Comparison of ENCODE assay signal across 1 cellular context in genomic region chr11:78325274-78325781, GRCh38.
A peak's percentile ranks its signal among the peaks of the same experiment; 100 is the strongest.
TF ChIP-seq lines count a peak whose summit lies in the region.

No MANE protein-coding gene starts in this region.

TF ChIP-seq in K562, 482 proteins besides CTCF, POLR2A, EP300 and RAD21 (continued from another document and continues in another):
- TF ChIP-seq, protein P1, sequence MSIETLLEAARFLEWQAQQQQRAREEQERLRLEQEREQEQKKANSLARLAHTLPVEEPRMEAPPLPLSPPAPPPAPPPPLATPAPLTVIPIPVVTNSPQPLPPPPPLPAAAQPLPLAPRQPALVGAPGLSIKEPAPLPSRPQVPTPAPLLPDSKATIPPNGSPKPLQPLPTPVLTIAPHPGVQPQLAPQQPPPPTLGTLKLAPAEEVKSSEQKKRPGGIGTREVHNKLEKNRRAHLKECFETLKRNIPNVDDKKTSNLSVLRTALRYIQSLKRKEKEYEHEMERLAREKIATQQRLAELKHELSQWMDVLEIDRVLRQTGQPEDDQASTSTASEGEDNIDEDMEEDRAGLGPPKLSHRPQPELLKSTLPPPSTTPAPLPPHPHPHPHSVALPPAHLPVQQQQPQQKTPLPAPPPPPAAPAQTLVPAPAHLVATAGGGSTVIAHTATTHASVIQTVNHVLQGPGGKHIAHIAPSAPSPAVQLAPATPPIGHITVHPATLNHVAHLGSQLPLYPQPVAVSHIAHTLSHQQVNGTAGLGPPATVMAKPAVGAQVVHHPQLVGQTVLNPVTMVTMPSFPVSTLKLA (conservative IDR thresholded peaks at IDR 0.05), result 0 out of 4 replicates have a peak, but pooled peaks of 1 of the 2 experiments have one; percentile 12
- peak; percentile 42; the same call in 1 of the 2 replicates for TF ChIP-seq ZNF592 (IDR thresholded peaks at IDR 0.05)
- TF ChIP-seq PRMT5 (CRISPR knock-in tag; IDR thresholded peaks at IDR 0.05), result no peak
- TF ChIP-seq, protein P2, sequence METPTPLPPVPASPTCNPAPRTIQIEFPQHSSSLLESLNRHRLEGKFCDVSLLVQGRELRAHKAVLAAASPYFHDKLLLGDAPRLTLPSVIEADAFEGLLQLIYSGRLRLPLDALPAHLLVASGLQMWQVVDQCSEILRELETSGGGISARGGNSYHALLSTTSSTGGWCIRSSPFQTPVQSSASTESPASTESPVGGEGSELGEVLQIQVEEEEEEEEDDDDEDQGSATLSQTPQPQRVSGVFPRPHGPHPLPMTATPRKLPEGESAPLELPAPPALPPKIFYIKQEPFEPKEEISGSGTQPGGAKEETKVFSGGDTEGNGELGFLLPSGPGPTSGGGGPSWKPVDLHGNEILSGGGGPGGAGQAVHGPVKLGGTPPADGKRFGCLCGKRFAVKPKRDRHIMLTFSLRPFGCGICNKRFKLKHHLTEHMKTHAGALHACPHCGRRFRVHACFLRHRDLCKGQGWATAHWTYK (CRISPR knock-in tag; IDR thresholded peaks at IDR 0.05), result peak; percentile 77; the same call in 1 of the 2 replicates
- TF ChIP-seq, protein P3, sequence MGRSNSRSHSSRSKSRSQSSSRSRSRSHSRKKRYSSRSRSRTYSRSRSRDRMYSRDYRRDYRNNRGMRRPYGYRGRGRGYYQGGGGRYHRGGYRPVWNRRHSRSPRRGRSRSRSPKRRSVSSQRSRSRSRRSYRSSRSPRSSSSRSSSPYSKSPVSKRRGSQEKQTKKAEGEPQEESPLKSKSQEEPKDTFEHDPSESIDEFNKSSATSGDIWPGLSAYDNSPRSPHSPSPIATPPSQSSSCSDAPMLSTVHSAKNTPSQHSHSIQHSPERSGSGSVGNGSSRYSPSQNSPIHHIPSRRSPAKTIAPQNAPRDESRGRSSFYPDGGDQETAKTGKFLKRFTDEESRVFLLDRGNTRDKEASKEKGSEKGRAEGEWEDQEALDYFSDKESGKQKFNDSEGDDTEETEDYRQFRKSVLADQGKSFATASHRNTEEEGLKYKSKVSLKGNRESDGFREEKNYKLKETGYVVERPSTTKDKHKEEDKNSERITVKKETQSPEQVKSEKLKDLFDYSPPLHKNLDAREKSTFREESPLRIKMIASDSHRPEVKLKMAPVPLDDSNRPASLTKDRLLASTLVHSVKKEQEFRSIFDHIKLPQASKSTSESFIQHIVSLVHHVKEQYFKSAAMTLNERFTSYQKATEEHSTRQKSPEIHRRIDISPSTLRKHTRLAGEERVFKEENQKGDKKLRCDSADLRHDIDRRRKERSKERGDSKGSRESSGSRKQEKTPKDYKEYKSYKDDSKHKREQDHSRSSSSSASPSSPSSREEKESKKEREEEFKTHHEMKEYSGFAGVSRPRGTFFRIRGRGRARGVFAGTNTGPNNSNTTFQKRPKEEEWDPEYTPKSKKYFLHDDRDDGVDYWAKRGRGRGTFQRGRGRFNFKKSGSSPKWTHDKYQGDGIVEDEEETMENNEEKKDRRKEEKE (IDR thresholded peaks at IDR 0.05; ENCODE audit: borderline replicate concordance in 1 of 2, control insufficient read depth in 1 of 2, low read depth in 2 of 2, low read length in 1 of 2), result no peak
- no peak for TF ChIP-seq ZNF766 (CRISPR knock-in tag; conservative IDR thresholded peaks at IDR 0.05)
- TF ChIP-seq, protein P4, sequence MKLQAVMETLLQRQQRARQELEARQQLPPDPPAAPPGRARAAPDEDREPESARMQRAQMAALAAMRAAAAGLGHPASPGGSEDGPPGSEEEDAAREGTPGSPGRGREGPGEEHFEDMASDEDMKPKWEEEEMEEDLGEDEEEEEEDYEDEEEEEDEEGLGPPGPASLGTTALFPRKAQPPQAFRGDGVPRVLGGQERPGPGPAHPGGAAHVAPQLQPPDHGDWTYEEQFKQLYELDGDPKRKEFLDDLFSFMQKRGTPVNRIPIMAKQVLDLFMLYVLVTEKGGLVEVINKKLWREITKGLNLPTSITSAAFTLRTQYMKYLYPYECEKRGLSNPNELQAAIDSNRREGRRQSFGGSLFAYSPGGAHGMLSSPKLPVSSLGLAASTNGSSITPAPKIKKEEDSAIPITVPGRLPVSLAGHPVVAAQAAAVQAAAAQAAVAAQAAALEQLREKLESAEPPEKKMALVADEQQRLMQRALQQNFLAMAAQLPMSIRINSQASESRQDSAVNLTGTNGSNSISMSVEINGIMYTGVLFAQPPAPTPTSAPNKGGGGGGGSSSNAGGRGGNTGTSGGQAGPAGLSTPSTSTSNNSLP (IDR thresholded peaks at IDR 0.05; ENCODE audit: borderline replicate concordance, low read depth, low read length), result peak; percentile 68; the same call in 1 of the 2 replicates
- TF ChIP-seq U2AF1 (optimal IDR thresholded peaks at IDR 0.05; ENCODE audit: low read depth, low read length), result no peak
- no peak for TF ChIP-seq ZFP36 (IDR thresholded peaks at IDR 0.05; ENCODE audit: low read depth, low read length, partially characterized antibody)
- TF ChIP-seq, protein P5, sequence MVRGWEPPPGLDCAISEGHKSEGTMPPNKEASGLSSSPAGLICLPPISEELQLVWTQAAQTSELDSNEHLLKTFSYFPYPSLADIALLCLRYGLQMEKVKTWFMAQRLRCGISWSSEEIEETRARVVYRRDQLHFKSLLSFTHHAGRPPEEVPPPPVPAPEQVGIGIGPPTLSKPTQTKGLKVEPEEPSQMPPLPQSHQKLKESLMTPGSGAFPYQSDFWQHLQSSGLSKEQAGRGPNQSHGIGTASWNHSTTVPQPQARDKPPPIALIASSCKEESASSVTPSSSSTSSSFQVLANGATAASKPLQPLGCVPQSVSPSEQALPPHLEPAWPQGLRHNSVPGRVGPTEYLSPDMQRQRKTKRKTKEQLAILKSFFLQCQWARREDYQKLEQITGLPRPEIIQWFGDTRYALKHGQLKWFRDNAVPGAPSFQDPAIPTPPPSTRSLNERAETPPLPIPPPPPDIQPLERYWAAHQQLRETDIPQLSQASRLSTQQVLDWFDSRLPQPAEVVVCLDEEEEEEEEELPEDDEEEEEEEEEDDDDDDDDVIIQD (CRISPR knock-in tag; IDR thresholded peaks at IDR 0.05), result no peak
- no peak for TF ChIP-seq MYNN (IDR thresholded peaks at IDR 0.05)
- TF ChIP-seq MYNN (CRISPR knock-in tag; IDR thresholded peaks at IDR 0.05), result no peak
- no peak for TF ChIP-seq ZNF124 (CRISPR knock-in tag; IDR thresholded peaks at IDR 0.05)
- TF ChIP-seq ZNF41 (CRISPR knock-in tag; conservative IDR thresholded peaks at IDR 0.05), result no peak
- TF ChIP-seq ELF4 (CRISPR knock-in tag; IDR thresholded peaks at IDR 0.05), result no peak
- no peak for TF ChIP-seq SNIP1 (IDR thresholded peaks at IDR 0.05; ENCODE audit: low read depth)
- no peak for TF ChIP-seq RFX5 (IDR thresholded peaks at IDR 0.05; ENCODE audit: low read depth, low read length)
- no peak for TF ChIP-seq ZNF217 (CRISPR knock-in tag; IDR thresholded peaks at IDR 0.05)
- TF ChIP-seq, protein P6, sequence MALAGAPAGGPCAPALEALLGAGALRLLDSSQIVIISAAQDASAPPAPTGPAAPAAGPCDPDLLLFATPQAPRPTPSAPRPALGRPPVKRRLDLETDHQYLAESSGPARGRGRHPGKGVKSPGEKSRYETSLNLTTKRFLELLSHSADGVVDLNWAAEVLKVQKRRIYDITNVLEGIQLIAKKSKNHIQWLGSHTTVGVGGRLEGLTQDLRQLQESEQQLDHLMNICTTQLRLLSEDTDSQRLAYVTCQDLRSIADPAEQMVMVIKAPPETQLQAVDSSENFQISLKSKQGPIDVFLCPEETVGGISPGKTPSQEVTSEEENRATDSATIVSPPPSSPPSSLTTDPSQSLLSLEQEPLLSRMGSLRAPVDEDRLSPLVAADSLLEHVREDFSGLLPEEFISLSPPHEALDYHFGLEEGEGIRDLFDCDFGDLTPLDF (CRISPR knock-in tag; IDR thresholded peaks at IDR 0.05), result no peak
- TF ChIP-seq ELK3 (CRISPR knock-in tag; IDR thresholded peaks at IDR 0.05), result no peak
- TF ChIP-seq, protein P7, sequence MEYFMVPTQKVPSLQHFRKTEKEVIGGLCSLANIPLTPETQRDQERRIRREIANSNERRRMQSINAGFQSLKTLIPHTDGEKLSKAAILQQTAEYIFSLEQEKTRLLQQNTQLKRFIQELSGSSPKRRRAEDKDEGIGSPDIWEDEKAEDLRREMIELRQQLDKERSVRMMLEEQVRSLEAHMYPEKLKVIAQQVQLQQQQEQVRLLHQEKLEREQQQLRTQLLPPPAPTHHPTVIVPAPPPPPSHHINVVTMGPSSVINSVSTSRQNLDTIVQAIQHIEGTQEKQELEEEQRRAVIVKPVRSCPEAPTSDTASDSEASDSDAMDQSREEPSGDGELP (CRISPR knock-in tag; IDR thresholded peaks at IDR 0.05; ENCODE audit: borderline replicate concordance), result no peak
- TF ChIP-seq HCFC1 (IDR thresholded peaks at IDR 0.05; ENCODE audit: low read depth, low read length), result no peak
- TF ChIP-seq SMARCA5 (IDR thresholded peaks at IDR 0.05), result no peak
- TF ChIP-seq MTA3 (IDR thresholded peaks at IDR 0.05; ENCODE audit: borderline replicate concordance), result no peak
- no peak for TF ChIP-seq PHF21A (IDR thresholded peaks at IDR 0.05; ENCODE audit: borderline replicate concordance, low read depth)
- TF ChIP-seq, protein P8, sequence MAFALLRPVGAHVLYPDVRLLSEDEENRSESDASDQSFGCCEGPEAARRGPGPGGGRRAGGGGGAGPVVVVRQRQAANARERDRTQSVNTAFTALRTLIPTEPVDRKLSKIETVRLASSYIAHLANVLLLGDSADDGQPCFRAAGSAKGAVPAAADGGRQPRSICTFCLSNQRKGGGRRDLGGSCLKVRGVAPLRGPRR (CRISPR knock-in tag; IDR thresholded peaks at IDR 0.05), result no peak
- TF ChIP-seq TGIF2 (CRISPR knock-in tag; IDR thresholded peaks at IDR 0.05), result no peak
- TF ChIP-seq ZNF12 (CRISPR knock-in tag; IDR thresholded peaks at IDR 0.05), result no peak
- no peak for TF ChIP-seq ZNF143 (CRISPR knock-in tag; IDR thresholded peaks at IDR 0.05)
- no peak for TF ChIP-seq NFIX (CRISPR knock-in tag; IDR thresholded peaks at IDR 0.05; ENCODE audit: low read depth)
- no peak for TF ChIP-seq ZNF184 (CRISPR knock-in tag; IDR thresholded peaks at IDR 0.05)
- TF ChIP-seq SMARCB1 (IDR thresholded peaks at IDR 0.05; ENCODE audit: insufficient read length, low read depth), result no peak
- TF ChIP-seq XRCC5 (IDR thresholded peaks at IDR 0.05; ENCODE audit: low read depth, low read length), result no peak
- TF ChIP-seq DLX4 (CRISPR knock-in tag; IDR thresholded peaks at IDR 0.05), result no peak
- no peak for TF ChIP-seq ZNF224 (CRISPR knock-in tag; IDR thresholded peaks at IDR 0.05)
- TF ChIP-seq TEAD2 (tag; IDR thresholded peaks at IDR 0.05), result no peak
- no peak for TF ChIP-seq SAP30 (IDR thresholded peaks at IDR 0.05; ENCODE audit: borderline replicate concordance, insufficient read depth, low read depth, low read length, poor library complexity, severe bottlenecking)
- TF ChIP-seq, protein P9, sequence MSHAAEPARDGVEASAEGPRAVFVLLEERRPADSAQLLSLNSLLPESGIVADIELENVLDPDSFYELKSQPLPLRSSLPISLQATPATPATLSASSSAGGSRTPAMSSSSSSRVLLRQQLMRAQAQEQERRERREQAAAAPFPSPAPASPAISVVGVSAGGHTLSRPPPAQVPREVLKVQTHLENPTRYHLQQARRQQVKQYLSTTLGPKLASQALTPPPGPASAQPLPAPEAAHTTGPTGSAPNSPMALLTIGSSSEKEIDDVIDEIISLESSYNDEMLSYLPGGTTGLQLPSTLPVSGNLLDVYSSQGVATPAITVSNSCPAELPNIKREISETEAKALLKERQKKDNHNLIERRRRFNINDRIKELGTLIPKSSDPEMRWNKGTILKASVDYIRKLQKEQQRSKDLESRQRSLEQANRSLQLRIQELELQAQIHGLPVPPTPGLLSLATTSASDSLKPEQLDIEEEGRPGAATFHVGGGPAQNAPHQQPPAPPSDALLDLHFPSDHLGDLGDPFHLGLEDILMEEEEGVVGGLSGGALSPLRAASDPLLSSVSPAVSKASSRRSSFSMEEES (CRISPR knock-in tag; IDR thresholded peaks at IDR 0.05), result no peak
- no peak for TF ChIP-seq NCOA2 (IDR thresholded peaks at IDR 0.05; ENCODE audit: partially characterized antibody in 2 of 2)
- TF ChIP-seq ZNF431 (CRISPR knock-in tag; IDR thresholded peaks at IDR 0.05), result no peak
- no peak for TF ChIP-seq HDAC3 (IDR thresholded peaks at IDR 0.05; ENCODE audit: borderline replicate concordance, partially characterized antibody)
- no peak for TF ChIP-seq PRPF4 (IDR thresholded peaks at IDR 0.05; ENCODE audit: insufficient read depth, low read depth, low read length, poor library complexity, severe bottlenecking)
- TF ChIP-seq HMG20B (CRISPR knock-in tag; IDR thresholded peaks at IDR 0.05), result no peak
- TF ChIP-seq GTF2A2 (tag; IDR thresholded peaks at IDR 0.05), result no peak
- TF ChIP-seq ZNF764 (CRISPR knock-in tag; IDR thresholded peaks at IDR 0.05; ENCODE audit: low read depth), result no peak
- no peak for TF ChIP-seq SLC30A9 (CRISPR knock-in tag; IDR thresholded peaks at IDR 0.05)
- no peak for TF ChIP-seq ZNF354B (CRISPR knock-in tag; IDR thresholded peaks at IDR 0.05)
- TF ChIP-seq RUNX1 (IDR thresholded peaks at IDR 0.05; ENCODE audit: low read depth), result no peak
